In the genomic region with DNA sequence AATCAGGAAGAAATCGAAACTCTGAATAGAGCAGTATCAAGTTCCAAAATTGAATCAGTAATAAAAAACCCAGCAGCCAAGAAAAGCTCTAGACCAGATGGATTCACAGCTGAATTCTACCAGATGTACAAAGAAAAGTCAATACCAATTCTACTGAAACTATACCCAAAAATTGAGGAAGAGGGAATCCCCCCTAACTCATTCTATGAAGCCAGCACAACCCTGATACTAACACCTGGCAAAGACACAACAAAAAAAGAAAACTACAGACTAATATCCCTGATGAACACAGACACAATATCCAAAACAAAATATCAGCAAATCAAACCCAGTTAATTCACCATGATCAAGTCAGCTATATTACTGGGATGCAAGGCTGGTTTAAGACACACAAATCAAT, we compare ENCODE assay signal across 23 cellular contexts.
A peak's percentile ranks its signal among the peaks of the same experiment; 100 is the strongest.
DNase-seq lines count a peak whose midpoint lies in the region; ATAC-seq, FAIRE-seq and TF ChIP-seq lines count a peak whose summit lies in the region.
"Had no signal": no experiment of that assay in that cellular context is flagged by ENCODE, and none has a peak within 500 bp of the region (broad histone marks: within the 10 kb centered on the region; RNA-seq: fewer than 3 reads in every experiment).

No MANE protein-coding gene starts in this region.

- H3K4me2 ChIP-seq in OCI-LY3 (ENCODE audit: low read length): peak overlapping the region; percentile 42
- H3K4me2 ChIP-seq: BLaER1 treated with 17β-estradiol and CSF1 and Interleukin-3, amounts not matched to agents 10 nM and 100 nM had no signal

- H3K36me3 Mint-ChIP-seq in MCF 10A (ENCODE audit: insufficient read depth, unreplicated experiment): no peaks in the 10 kb centered on the region
- H3K36me3 Mint-ChIP-seq in stimulated activated naive B cell treated with anti-CD40 and anti-IgM and Interleukin-4, amounts not matched to agents 10 μg/mL and 1 μg/mL and 100 μg/mL, for 72 hours: peaks cover 1 to 11% of the 10 kb centered on the region in 2 donors
- H3K36me3 Mint-ChIP-seq: CD8-positive, alpha-beta T cell had no signal

- no peak overlapping the region for H2AFZ ChIP-seq in OCI-LY3 (ENCODE audit: low read depth, low read length)

- intact Hi-C loops in MCF 10A (cut with micrococcal nuclease) (no loop called here), breast epithelium (cut with DNase I; ENCODE audit: low total_unique reads) (no loop called here)

- no peaks in the 10 kb centered on the region for H3K27me3 ChIP-seq in breast epithelium
- 0 out of 2 replicates have a peak, but pooled peaks cover 3% of the 10 kb centered on the region for H3K27me3 ChIP-seq in OCI-LY3 (ENCODE audit: low read depth, low read length)
- H3K27me3 ChIP-seq: BLaER1 treated with 17β-estradiol and CSF1 and Interleukin-3, amounts not matched to agents 10 nM and 100 nM had no signal

- peak; percentile 70 to 74 for ATAC-seq in stimulated activated naive B cell treated with anti-CD40 and anti-IgM and Interleukin-4, amounts not matched to agents 10 μg/mL and 1 μg/mL and 100 μg/mL, for 72 hours (replicated peaks)
- no peak for ATAC-seq in HG03139 (IDR thresholded peaks at IDR 0.05; ENCODE audit: unreplicated experiment)
- ATAC-seq: CD8-positive, alpha-beta T cell had no signal

- H3K36me3 ChIP-seq in breast epithelium: no peaks in the 10 kb centered on the region
- no peaks in the 10 kb centered on the region for H3K36me3 ChIP-seq in OCI-LY3 (replicated peaks; ENCODE audit: low read depth, low read length)
- H3K36me3 ChIP-seq: BLaER1 treated with 17β-estradiol and CSF1 and Interleukin-3, amounts not matched to agents 10 nM and 100 nM had no signal

- TF ChIP-seq CTCF in MCF 10A (IDR thresholded peaks at IDR 0.05; ENCODE audit: unreplicated experiment) (no peak), breast epithelium (IDR thresholded peaks at IDR 0.05) (no peak), OCI-LY3 (IDR thresholded peaks at IDR 0.05; ENCODE audit: low read depth, low read length) (no peak)

- no peaks in the 10 kb centered on the region for H3K9me3 ChIP-seq in breast epithelium
- peaks cover 8% of the 10 kb centered on the region; the same call in 1 of the 2 replicates for H3K9me3 ChIP-seq in OCI-LY3 (ENCODE audit: insufficient read depth, low read length)
- H3K9me3 ChIP-seq: Caco-2 had no signal

- H3K27ac Mint-ChIP-seq in MCF 10A (ENCODE audit: low read depth, unreplicated experiment): peak overlapping the region; percentile 79
- H3K27ac Mint-ChIP-seq in stimulated activated naive B cell treated with anti-CD40 and anti-IgM and Interleukin-4, amounts not matched to agents 10 μg/mL and 1 μg/mL and 100 μg/mL, for 72 hours: no peak overlapping the region
- H3K27ac Mint-ChIP-seq: B cell; CD4-positive, alpha-beta T cell; CD8-positive, alpha-beta T cell had no signal

- H3K4me3 Mint-ChIP-seq in MCF 10A (ENCODE audit: unreplicated experiment): no peak overlapping the region
- H3K4me3 Mint-ChIP-seq in stimulated activated naive B cell treated with anti-CD40 and anti-IgM and Interleukin-4, amounts not matched to agents 10 μg/mL and 1 μg/mL and 100 μg/mL, for 72 hours: peak overlapping the region in 1 of 2 donors; percentile 26
- H3K4me3 Mint-ChIP-seq: B cell; CD4-positive, alpha-beta T cell; CD8-positive, alpha-beta T cell had no signal

- TF ChIP-seq POLR2A in breast epithelium (IDR thresholded peaks at IDR 0.05) (no peak), GM12892 (IDR thresholded peaks at IDR 0.05; ENCODE audit: low read depth, low read length) (no peak)

- H3K27ac ChIP-seq in breast epithelium: no peak overlapping the region
- H3K27ac ChIP-seq in OCI-LY3 (ENCODE audit: low read length): peak overlapping the region; percentile 9; the same call in 1 of the 2 replicates
- H3K27ac ChIP-seq: 22Rv1; BLaER1 treated with 17β-estradiol and CSF1 and Interleukin-3, amounts not matched to agents 10 nM and 100 nM; C4-2B had no signal

- H3K4me1 Mint-ChIP-seq in MCF 10A (ENCODE audit: insufficient read depth, unreplicated experiment): peaks cover 22% of the 10 kb centered on the region
- peaks cover 30 to 49% of the 10 kb centered on the region in 2 donors for H3K4me1 Mint-ChIP-seq in stimulated activated naive B cell treated with anti-CD40 and anti-IgM and Interleukin-4, amounts not matched to agents 10 μg/mL and 1 μg/mL and 100 μg/mL, for 72 hours

- CTCF ChIA-PET in MCF 10A (lab: Yijun Ruan, JAX): interaction anchor here (1.4 to 1.7 kb wide), 2 partner anchors 12 to 244 kb away, joined by 3 to 5 read pairs; no protein-coding TSS in a partner anchor

- no TSS peak for BruUV-seq in MCF 10A (replicated peaks; lab: Mats Ljungman, UMichigan)

- H3K79me2 ChIP-seq in OCI-LY3 (ENCODE audit: low read length): no peaks in the 10 kb centered on the region

- DNase-seq in MCF 10A (ENCODE audit: unreplicated experiment) (no peak), breast epithelium (ENCODE audit: low spot score in 2 of 2) (no peak), GM12892 (ENCODE audit: insufficient read length) (no peak), foreskin melanocyte (no peak), NCI-H2081 (lab: John Stamatoyannopoulos, UW) (no peak)
- no peak for DNase-seq in stimulated activated naive B cell treated with anti-CD40 and anti-IgM and Interleukin-4, amounts not matched to agents 10 μg/mL and 1 μg/mL and 100 μg/mL, for 72 hours
- DNase-seq: AML-193; Caco-2; Calu3; CD4-positive, alpha-beta T cell; CD8-positive, alpha-beta T cell; DMS79 treated with DMSO at 0.1 percent for 48 hours; GF-D8 had no signal

- POLR2A ChIA-PET in MCF 10A (lab: Yijun Ruan, JAX): interaction anchor here (0.5 to 1.6 kb wide), 3 partner anchors 11 to 1473 kb away, joined by 3 to 5 read pairs (median 3); no protein-coding TSS in a partner anchor

- no peaks in the 10 kb centered on the region for H3K27me3 Mint-ChIP-seq in MCF 10A (ENCODE audit: insufficient read depth, unreplicated experiment)
- peaks cover 33 to 36% of the 10 kb centered on the region in 2 donors for H3K27me3 Mint-ChIP-seq in stimulated activated naive B cell treated with anti-CD40 and anti-IgM and Interleukin-4, amounts not matched to agents 10 μg/mL and 1 μg/mL and 100 μg/mL, for 72 hours

- H3K4me3 ChIP-seq in breast epithelium: no peak overlapping the region
- H3K4me3 ChIP-seq in OCI-LY3 (ENCODE audit: low read length): 0 out of 2 replicates have a peak overlapping the region, but pooled peaks have one; percentile 10
- H3K4me3 ChIP-seq: BLaER1 treated with 17β-estradiol and CSF1 and Interleukin-3, amounts not matched to agents 10 nM and 100 nM had no signal

- FAIRE-seq in GM12892 (lab: Jason Lieb, UNC): peak; percentile 84
- FAIRE-seq: D721Med, G401.6, GM12891, GM19239 had no signal

- no peaks in the 10 kb centered on the region for H3K4me1 ChIP-seq in breast epithelium
- H3K4me1 ChIP-seq in OCI-LY3 (ENCODE audit: low read length): peaks cover 38% of the 10 kb centered on the region

- no peaks in the 10 kb centered on the region for H3K9me3 Mint-ChIP-seq in MCF 10A (ENCODE audit: unreplicated experiment)
- H3K9me3 Mint-ChIP-seq in stimulated activated naive B cell treated with anti-CD40 and anti-IgM and Interleukin-4, amounts not matched to agents 10 μg/mL and 1 μg/mL and 100 μg/mL, for 72 hours: peaks cover 13 to 17% of the 10 kb centered on the region in 2 donors
- H3K9me3 Mint-ChIP-seq: CD4-positive, alpha-beta T cell; CD8-positive, alpha-beta T cell had no signal

- no peaks in the 10 kb centered on the region for H4K20me1 ChIP-seq in OCI-LY3 (ENCODE audit: insufficient read depth, low read length)
- H4K20me1 ChIP-seq: BLaER1 treated with 17β-estradiol and CSF1 and Interleukin-3, amounts not matched to agents 10 nM and 100 nM had no signal

- no peak overlapping the region for H3K9ac ChIP-seq in OCI-LY3 (ENCODE audit: low read length)
- H3K9ac ChIP-seq: BLaER1 treated with 17β-estradiol and CSF1 and Interleukin-3, amounts not matched to agents 10 nM and 100 nM had no signal
